In the genomic region with DNA sequence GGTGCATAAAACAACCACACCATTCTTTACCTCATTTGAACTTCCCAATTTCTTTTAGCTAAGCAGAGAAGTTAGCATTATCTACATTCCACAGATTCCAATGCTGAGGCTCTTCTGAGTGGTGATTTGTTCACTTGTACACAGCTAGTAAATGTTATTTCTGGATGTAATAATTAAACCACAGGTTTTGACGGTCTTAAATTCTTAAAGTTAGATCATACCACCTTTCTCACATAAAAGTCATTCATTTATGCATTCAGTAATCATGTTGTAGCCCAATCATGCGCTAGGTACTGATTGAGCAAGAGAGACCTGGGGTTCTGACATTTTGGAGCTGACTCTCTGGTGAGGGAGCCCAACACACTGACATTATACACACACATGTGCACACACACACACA, we compare ENCODE assay signal across 13 cellular contexts.
DNase-seq lines count a peak whose midpoint lies in the region; ATAC-seq, FAIRE-seq and TF ChIP-seq lines count a peak whose summit lies in the region.
"Had no signal": no experiment of that assay in that cellular context is flagged by ENCODE, and none has a peak within 500 bp of the region (broad histone marks: within the 10 kb centered on the region; RNA-seq: fewer than 3 reads in every experiment).

No MANE protein-coding gene starts in this region.

- CTCF ChIA-PET in BJ (lab: Yijun Ruan, JAX) = interaction anchor here (0.6 to 10.0 kb wide), 4 partner anchors 15 to 247 kb away, joined by 3 to 76 read pairs (median 14); no protein-coding TSS in a partner anchor
- CTCF ChIA-PET in IMR-90 (lab: Yijun Ruan, JAX) = interaction anchor here (0.9 to 1.7 kb wide), 3 partner anchors 12 to 248 kb away, joined by 3 to 7 read pairs (median 4); no protein-coding TSS in a partner anchor

- H3K4me2 ChIP-seq in IMR-90 (ENCODE audit: low read depth, low read length) = peak overlapping the region; percentile 84
- peak overlapping the region; percentile 53 for H3K4me2 ChIP-seq in neural progenitor cell

- peaks cover 21% of the 10 kb centered on the region for H3F3A ChIP-seq in neural progenitor cell (ENCODE audit: low read depth)

- no peak for TF ChIP-seq POLR2A in IMR-90 (IDR thresholded peaks at IDR 0.05; ENCODE audit: low read depth, low read length)

- H3K4me3 Mint-ChIP-seq in neural progenitor cell (no peak overlapping the region), natural killer cell (no peak overlapping the region)
- H3K4me3 Mint-ChIP-seq: naive thymus-derived CD8-positive, alpha-beta T cell had no signal

- H3K4me3 ChIP-seq in BJ (ENCODE audit: low read depth, low read length) (no peak overlapping the region), IMR-90 (ENCODE audit: insufficient read depth, low read depth, low read length) (no peak overlapping the region), neural progenitor cell (no peak overlapping the region)
- H3K4me3 ChIP-seq: heart right ventricle had no signal

- H3K9me3 ChIP-seq in IMR-90 (ENCODE audit: control insufficient read depth, insufficient read depth, low read length) (no peaks in the 10 kb centered on the region), neural progenitor cell (ENCODE audit: low read depth) (peaks cover 5% of the 10 kb centered on the region)
- H3K9me3 ChIP-seq: heart right ventricle had no signal

- H3K18ac ChIP-seq in IMR-90 (ENCODE audit: low read depth, low read length) = peak overlapping the region; percentile 94

- no peak overlapping the region; the same call in 1 of the 2 replicates for H2AK5ac ChIP-seq in IMR-90 (ENCODE audit: low read depth, low read length)

- H3K79me2 ChIP-seq in neural progenitor cell (ENCODE audit: low read depth) = no peaks in the 10 kb centered on the region

- no peaks in the 10 kb centered on the region for H3K9me3 Mint-ChIP-seq in neural progenitor cell
- no peaks in the 10 kb centered on the region for H3K9me3 Mint-ChIP-seq in natural killer cell
- H3K9me3 Mint-ChIP-seq: naive thymus-derived CD8-positive, alpha-beta T cell had no signal

- H3K27me3 Mint-ChIP-seq in neural progenitor cell (ENCODE audit: insufficient read depth, low read depth) (no peaks in the 10 kb centered on the region), natural killer cell (ENCODE audit: low read depth in 2 of 2) (peaks cover 18 to 25% of the 10 kb centered on the region in 2 donors)

- H3K4me1 Mint-ChIP-seq in neural progenitor cell = peaks cover 22% of the 10 kb centered on the region
- H3K4me1 Mint-ChIP-seq in natural killer cell = no peaks in the 10 kb centered on the region
- H3K4me1 Mint-ChIP-seq: naive thymus-derived CD8-positive, alpha-beta T cell had no signal

- H3K36me3 Mint-ChIP-seq in neural progenitor cell = no peaks in the 10 kb centered on the region
- no peaks in the 10 kb centered on the region for H3K36me3 Mint-ChIP-seq in natural killer cell
- H3K36me3 Mint-ChIP-seq: naive thymus-derived CD8-positive, alpha-beta T cell had no signal

- H3K23ac ChIP-seq in IMR-90 (ENCODE audit: low read depth, low read length) = no peak overlapping the region

- H4K91ac ChIP-seq in IMR-90 (ENCODE audit: insufficient read depth, low read depth, low read length) = peak overlapping the region; percentile 61; the same call in 1 of the 2 replicates

- peak overlapping the region; percentile 38; the same call in 1 of the 3 replicates for H2BK15ac ChIP-seq in IMR-90 (ENCODE audit: low read depth, low read length)

- no TSS peak for BruUV-seq in IMR-90 (replicated peaks; lab: Mats Ljungman, UMichigan)

- H2BK120ac ChIP-seq in IMR-90 (ENCODE audit: low read depth, low read length) = peak overlapping the region; percentile 81

- H3K56ac ChIP-seq in IMR-90 (ENCODE audit: extremely low read depth, insufficient read depth, low read length) = peak overlapping the region; percentile 60; the same call in 1 of the 2 replicates

- peak overlapping the region; percentile 49; the same call in 1 of the 2 replicates for H3K14ac ChIP-seq in IMR-90 (replicated peaks; ENCODE audit: low read depth, low read length)

- H2AFZ ChIP-seq in IMR-90 (replicated peaks; ENCODE audit: low read length, poor library complexity) = no peak overlapping the region
- H2AFZ ChIP-seq in neural progenitor cell (replicated peaks) = no peak overlapping the region

- peak overlapping the region in 1 of 2 experiments; percentile 42; a peak in 1 of 4 replicates for H4K8ac ChIP-seq in IMR-90 (ENCODE audit: low read depth in 2 of 2, low read length in 2 of 2)

- no peak for TF ChIP-seq RAD21 in IMR-90 (IDR thresholded peaks at IDR 0.05; ENCODE audit: low read length)

- peaks cover 6% of the 10 kb centered on the region for H3K4me1 ChIP-seq in IMR-90 (ENCODE audit: control insufficient read depth, insufficient read depth, low read length)
- peaks cover 38% of the 10 kb centered on the region for H3K4me1 ChIP-seq in neural progenitor cell

- no CpG with 5 or more reads among the region's 2 CpGs for WGBS in IMR-90 (ENCODE audit: extremely low coverage in 2 of 2, insufficient read length in 1 of 2), 2 experiments

- peak overlapping the region; percentile 69; the same call in 1 of the 2 replicates for H3K27ac ChIP-seq in IMR-90 (ENCODE audit: insufficient read depth, low read length)
- H3K27ac ChIP-seq in neural progenitor cell = no peak overlapping the region

- H3K9me1 ChIP-seq in IMR-90 (ENCODE audit: insufficient read depth, low read length) = 0 out of 2 replicates have a peak, but pooled peaks cover 5% of the 10 kb centered on the region

- ATAC-seq in IMR-90 (ENCODE audit: low read depth) (peak; percentile 92), natural killer cell (no peak), HG03520 (IDR thresholded peaks at IDR 0.05; ENCODE audit: unreplicated experiment) (no peak)
- ATAC-seq: naive thymus-derived CD8-positive, alpha-beta T cell had no signal

- TF ChIP-seq CTCF in BJ (IDR thresholded peaks at IDR 0.05; ENCODE audit: insufficient read depth, low read depth, low read length) (no peak), IMR-90 (conservative IDR thresholded peaks at IDR 0.05; ENCODE audit: low read depth, low read length) (no peak), neural progenitor cell (IDR thresholded peaks at IDR 0.05) (no peak), natural killer cell (IDR thresholded peaks at IDR 0.05) (no peak)

- peak; percentile 90 for DNase-seq in BJ (ENCODE audit: low read depth)
- peak; percentile 57 for DNase-seq in IMR-90
- no peak for DNase-seq in neural progenitor cell (ENCODE audit: low spot score)
- no peak for DNase-seq in effector CD8-positive, alpha-beta T cell (lab: John Stamatoyannopoulos, UW)
- no peak for DNase-seq in natural killer cell
- no peak for DNase-seq in T-helper 1 cell
- DNase-seq: caudate nucleus; heart right ventricle; naive thymus-derived CD8-positive, alpha-beta T cell; NCI-H69; stimulated activated CD4-positive, alpha-beta T cell treated with anti-CD3 and anti-CD28 coated beads, Interleukin-4, amount 100 ng/mL, for 1 hour had no signal

- H3K27ac Mint-ChIP-seq in neural progenitor cell = no peak overlapping the region
- H3K27ac Mint-ChIP-seq in natural killer cell = no peak overlapping the region
- H3K27ac Mint-ChIP-seq: naive thymus-derived CD8-positive, alpha-beta T cell had no signal

- H2BK5ac ChIP-seq in IMR-90 (ENCODE audit: low read depth, low read length, poor library complexity, severe bottlenecking) = peak overlapping the region; percentile 71

- H3K27me3 ChIP-seq in BJ (ENCODE audit: control insufficient read depth, insufficient read depth, low read length) (no peaks in the 10 kb centered on the region), IMR-90 (ENCODE audit: control insufficient read depth, insufficient read depth, low read length) (no peaks in the 10 kb centered on the region), neural progenitor cell (no peaks in the 10 kb centered on the region)
- H3K27me3 ChIP-seq: heart right ventricle had no signal

- H2AK9ac ChIP-seq in IMR-90 (replicated peaks; ENCODE audit: low read depth, low read length, poor library complexity) = no peak overlapping the region

- H2BK20ac ChIP-seq in IMR-90 (ENCODE audit: low read depth, low read length) = peak overlapping the region; percentile 82

- dilution Hi-C loops in IMR-90 (cut with HindIII; ENCODE audit: low sequenced_read_pairs, unreplicated experiment) = no loop called here

- H3K36me3 ChIP-seq in BJ (ENCODE audit: control insufficient read depth, insufficient read depth, low read length) (no peaks in the 10 kb centered on the region), IMR-90 (ENCODE audit: control insufficient read depth, insufficient read depth, low read length) (no peaks in the 10 kb centered on the region), neural progenitor cell (no peaks in the 10 kb centered on the region)
- H3K36me3 ChIP-seq: heart right ventricle had no signal

- H3K4ac ChIP-seq in IMR-90 (ENCODE audit: low read depth, low read length) = peak overlapping the region; percentile 47

- no peaks in the 10 kb centered on the region for H4K20me1 ChIP-seq in IMR-90 (ENCODE audit: insufficient read depth, low read length)
- no peaks in the 10 kb centered on the region for H4K20me1 ChIP-seq in neural progenitor cell (ENCODE audit: low read depth)

- peak; percentile 15 for FAIRE-seq in endometrium (lab: Jason Lieb, UNC)

- in situ Hi-C loops in IMR-90 (cut with MboI; ENCODE audit: low sequenced_read_pairs) = no loop called here

- POLR2A ChIA-PET in BJ (lab: Charles Lee) = interaction anchor here (0.6 to 1.0 kb wide), 5 partner anchors 17 to 777 kb away, joined by 3 to 6 read pairs (median 4); no protein-coding TSS in a partner anchor
- POLR2A ChIA-PET in IMR-90 (lab: Charles Lee; ENCODE audit: unreplicated experiment) = interaction anchor here (0.6 kb wide), 1 partner anchor 1434 kb away, joined by 3 read pairs; no protein-coding TSS in a partner anchor

- no peaks in the 10 kb centered on the region for H3K79me1 ChIP-seq in IMR-90 (ENCODE audit: low read depth in 1 of 2, low read length in 2 of 2)

- H3K9ac ChIP-seq in IMR-90 (ENCODE audit: low read depth, low read length) = no peak overlapping the region
- H3K9ac ChIP-seq in neural progenitor cell = no peak overlapping the region

- peak overlapping the region; percentile 5; the same call in 1 of the 2 replicates for H4K5ac ChIP-seq in IMR-90 (ENCODE audit: low read depth, low read length)

- intact Hi-C loops in IMR-90 (cut with micrococcal nuclease) (no loop called here), natural killer cell (cut with micrococcal nuclease) (no loop called here)

TF ChIP-seq in IMR-90, 13 proteins besides CTCF, POLR2A, EP300 and RAD21:
- no peak for TF ChIP-seq MAZ (IDR thresholded peaks at IDR 0.05; ENCODE audit: borderline replicate concordance, low read depth, low read length)
- TF ChIP-seq CEBPB (IDR thresholded peaks at IDR 0.05; ENCODE audit: low read depth, low read length) = peak; percentile 47

Comparison
In these comparisons a context has a peak if more than half of its experiments do, and no peak if none do; other contexts are left out.
1. DNase-seq: peak in BJ (single experiment) and IMR-90 (single experiment); none in neural progenitor cell (single experiment), effector CD8-positive, alpha-beta T cell (single experiment), natural killer cell (single experiment) and T-helper 1 cell (0 of 5).